ENCODE assay signal across 2 cellular contexts in the genomic region with DNA sequence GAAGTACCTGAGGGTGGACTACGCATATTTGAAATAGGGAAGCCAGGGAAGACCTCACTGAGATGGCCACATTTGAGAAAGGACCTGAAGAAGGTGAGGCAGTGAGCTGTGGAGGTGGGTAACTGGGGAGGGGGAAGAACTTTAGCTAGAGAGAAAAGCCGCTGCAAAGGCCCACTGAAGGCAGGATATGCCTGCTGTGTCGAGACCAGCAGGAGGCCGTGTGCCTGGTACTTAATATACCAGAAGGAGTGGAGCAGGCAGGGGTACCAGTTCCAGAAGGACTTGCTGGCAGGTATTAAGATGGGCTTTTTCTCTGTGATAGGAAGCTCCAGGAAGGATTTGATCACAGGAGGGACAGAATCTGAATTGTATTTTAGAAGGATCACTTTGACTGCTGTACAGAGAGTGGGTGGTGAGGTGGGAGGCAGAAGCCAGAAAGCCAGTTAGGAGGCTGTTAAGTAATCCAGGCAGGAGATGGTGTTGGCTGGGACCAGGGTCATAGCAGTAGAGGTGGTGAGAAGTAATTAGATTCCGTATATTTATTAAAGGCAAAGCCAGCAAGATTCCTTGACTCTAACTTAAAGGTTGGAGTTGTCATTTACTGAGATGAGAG.
A peak's percentile ranks its signal among the peaks of the same experiment; 100 is the strongest.
TF ChIP-seq lines count a peak whose summit lies in the region.

No MANE protein-coding gene starts in this region.

TF ChIP-seq in GM23338, 12 proteins besides CTCF, POLR2A, EP300 and RAD21 (continues in another document):
- no peak for TF ChIP-seq ETS1 (IDR thresholded peaks at IDR 0.05)
- no peak for TF ChIP-seq CREB1 (CRISPR knock-in tag; IDR thresholded peaks at IDR 0.05; ENCODE audit: low read depth)
- no peak for TF ChIP-seq EZH2phosphoT487 (IDR thresholded peaks at IDR 0.05; ENCODE audit: unreplicated experiment)
- TF ChIP-seq EZH2 (IDR thresholded peaks at IDR 0.05; ENCODE audit: low read depth, unreplicated experiment) = no peak
- TF ChIP-seq ZNF114 (CRISPR knock-in tag; IDR thresholded peaks at IDR 0.05) = no peak
- TF ChIP-seq, protein P1, sequence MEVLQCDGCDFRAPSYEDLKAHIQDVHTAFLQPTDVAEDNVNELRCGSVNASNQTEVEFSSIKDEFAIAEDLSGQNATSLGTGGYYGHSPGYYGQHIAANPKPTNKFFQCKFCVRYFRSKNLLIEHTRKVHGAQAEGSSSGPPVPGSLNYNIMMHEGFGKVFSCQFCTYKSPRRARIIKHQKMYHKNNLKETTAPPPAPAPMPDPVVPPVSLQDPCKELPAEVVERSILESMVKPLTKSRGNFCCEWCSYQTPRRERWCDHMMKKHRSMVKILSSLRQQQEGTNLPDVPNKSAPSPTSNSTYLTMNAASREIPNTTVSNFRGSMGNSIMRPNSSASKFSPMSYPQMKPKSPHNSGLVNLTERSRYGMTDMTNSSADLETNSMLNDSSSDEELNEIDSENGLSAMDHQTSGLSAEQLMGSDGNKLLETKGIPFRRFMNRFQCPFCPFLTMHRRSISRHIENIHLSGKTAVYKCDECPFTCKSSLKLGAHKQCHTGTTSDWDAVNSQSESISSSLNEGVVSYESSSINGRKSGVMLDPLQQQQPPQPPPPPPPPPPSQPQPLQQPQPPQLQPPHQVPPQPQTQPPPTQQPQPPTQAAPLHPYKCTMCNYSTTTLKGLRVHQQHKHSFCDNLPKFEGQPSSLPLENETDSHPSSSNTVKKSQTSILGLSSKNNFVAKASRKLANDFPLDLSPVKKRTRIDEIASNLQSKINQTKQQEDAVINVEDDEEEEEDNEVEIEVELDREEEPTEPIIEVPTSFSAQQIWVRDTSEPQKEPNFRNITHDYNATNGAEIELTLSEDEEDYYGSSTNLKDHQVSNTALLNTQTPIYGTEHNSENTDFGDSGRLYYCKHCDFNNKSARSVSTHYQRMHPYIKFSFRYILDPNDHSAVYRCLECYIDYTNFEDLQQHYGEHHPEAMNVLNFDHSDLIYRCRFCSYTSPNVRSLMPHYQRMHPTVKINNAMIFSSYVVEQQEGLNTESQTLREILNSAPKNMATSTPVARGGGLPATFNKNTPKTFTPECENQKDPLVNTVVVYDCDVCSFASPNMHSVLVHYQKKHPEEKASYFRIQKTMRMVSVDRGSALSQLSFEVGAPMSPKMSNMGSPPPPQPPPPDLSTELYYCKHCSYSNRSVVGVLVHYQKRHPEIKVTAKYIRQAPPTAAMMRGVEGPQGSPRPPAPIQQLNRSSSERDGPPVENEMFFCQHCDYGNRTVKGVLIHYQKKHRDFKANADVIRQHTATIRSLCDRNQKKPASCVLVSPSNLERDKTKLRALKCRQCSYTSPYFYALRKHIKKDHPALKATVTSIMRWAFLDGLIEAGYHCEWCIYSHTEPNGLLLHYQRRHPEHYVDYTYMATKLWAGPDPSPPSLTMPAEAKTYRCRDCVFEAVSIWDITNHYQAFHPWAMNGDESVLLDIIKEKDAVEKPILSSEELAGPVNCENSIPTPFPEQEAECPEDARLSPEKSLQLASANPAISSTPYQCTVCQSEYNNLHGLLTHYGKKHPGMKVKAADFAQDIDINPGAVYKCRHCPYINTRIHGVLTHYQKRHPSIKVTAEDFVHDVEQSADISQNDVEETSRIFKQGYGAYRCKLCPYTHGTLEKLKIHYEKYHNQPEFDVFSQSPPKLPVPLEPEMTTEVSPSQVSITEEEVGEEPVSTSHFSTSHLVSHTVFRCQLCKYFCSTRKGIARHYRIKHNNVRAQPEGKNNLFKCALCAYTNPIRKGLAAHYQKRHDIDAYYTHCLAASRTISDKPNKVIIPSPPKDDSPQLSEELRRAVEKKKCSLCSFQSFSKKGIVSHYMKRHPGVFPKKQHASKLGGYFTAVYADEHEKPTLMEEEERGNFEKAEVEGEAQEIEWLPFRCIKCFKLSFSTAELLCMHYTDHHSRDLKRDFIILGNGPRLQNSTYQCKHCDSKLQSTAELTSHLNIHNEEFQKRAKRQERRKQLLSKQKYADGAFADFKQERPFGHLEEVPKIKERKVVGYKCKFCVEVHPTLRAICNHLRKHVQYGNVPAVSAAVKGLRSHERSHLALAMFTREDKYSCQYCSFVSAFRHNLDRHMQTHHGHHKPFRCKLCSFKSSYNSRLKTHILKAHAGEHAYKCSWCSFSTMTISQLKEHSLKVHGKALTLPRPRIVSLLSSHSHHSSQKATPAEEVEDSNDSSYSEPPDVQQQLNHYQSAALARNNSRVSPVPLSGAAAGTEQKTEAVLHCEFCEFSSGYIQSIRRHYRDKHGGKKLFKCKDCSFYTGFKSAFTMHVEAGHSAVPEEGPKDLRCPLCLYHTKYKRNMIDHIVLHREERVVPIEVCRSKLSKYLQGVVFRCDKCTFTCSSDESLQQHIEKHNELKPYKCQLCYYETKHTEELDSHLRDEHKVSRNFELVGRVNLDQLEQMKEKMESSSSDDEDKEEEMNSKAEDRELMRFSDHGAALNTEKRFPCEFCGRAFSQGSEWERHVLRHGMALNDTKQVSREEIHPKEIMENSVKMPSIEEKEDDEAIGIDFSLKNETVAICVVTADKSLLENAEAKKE (CRISPR knock-in tag; IDR thresholded peaks at IDR 0.05) = no peak
- TF ChIP-seq POLR2AphosphoS5 (IDR thresholded peaks at IDR 0.05; ENCODE audit: low read depth) = no peak
- TF ChIP-seq ZNF331 (CRISPR knock-in tag; IDR thresholded peaks at IDR 0.05; ENCODE audit: low read depth) = no peak
- TF ChIP-seq STAT1 (IDR thresholded peaks at IDR 0.05; ENCODE audit: unreplicated experiment) = no peak
- TF ChIP-seq JUNB (IDR thresholded peaks at IDR 0.05; ENCODE audit: unreplicated experiment) = no peak

TF ChIP-seq in WTC11, 78 proteins besides CTCF, POLR2A, EP300 and RAD21:
- TF ChIP-seq ZNF121 (CRISPR knock-in tag; IDR thresholded peaks at IDR 0.05) (peak; percentile 82), ATF1 (CRISPR knock-in tag; IDR thresholded peaks at IDR 0.05) (no peak), SP1 (CRISPR knock-in tag; conservative IDR thresholded peaks at IDR 0.05) (no peak), ZNF396 (CRISPR knock-in tag; IDR thresholded peaks at IDR 0.05; ENCODE audit: borderline replicate concordance) (no peak)
